Comparison of ENCODE assay signal across 1 cellular context in genomic region chr7:90211391-90212148, GRCh38.
TF ChIP-seq lines count a peak whose summit lies in the region.

Gene STEAP2, plus strand, starts transcription at chr7:90211740. Its CDS starts 13,343 bp downstream, at chr7:90225083.

TF ChIP-seq in HepG2, 621 proteins besides CTCF, POLR2A, EP300 and RAD21 (continued from another document and continues in another):
- TF ChIP-seq ZNF574 (CRISPR knock-in tag; IDR thresholded peaks at IDR 0.05) = peak; percentile 81
- peak; percentile 53; the same call in 1 of the 2 replicates for TF ChIP-seq ZNF446 (CRISPR knock-in tag; IDR thresholded peaks at IDR 0.05)
- TF ChIP-seq ZNF3 (CRISPR knock-in tag; IDR thresholded peaks at IDR 0.05) = no peak; the same call in 1 of the 2 replicates
- TF ChIP-seq ZFP36 (IDR thresholded peaks at IDR 0.05; ENCODE audit: borderline replicate concordance, low read depth, low read length, partially characterized antibody) = no peak
- TF ChIP-seq PHF8 (CRISPR knock-in tag; IDR thresholded peaks at IDR 0.05) = peak; percentile 94
- TF ChIP-seq NFKB2 (CRISPR knock-in tag; IDR thresholded peaks at IDR 0.05; ENCODE audit: borderline replicate concordance) = peak; percentile 82; the same call in 1 of the 2 replicates
- TF ChIP-seq MEIS2 (CRISPR knock-in tag; IDR thresholded peaks at IDR 0.05) = peak; percentile 42; the same call in 1 of the 2 replicates
- no peak for TF ChIP-seq ZNF644 (CRISPR knock-in tag; IDR thresholded peaks at IDR 0.05; ENCODE audit: low read depth)
- TF ChIP-seq ZNF709 (CRISPR knock-in tag; IDR thresholded peaks at IDR 0.05) = no peak
- peak; percentile 88 for TF ChIP-seq ZNF883 (CRISPR knock-in tag; IDR thresholded peaks at IDR 0.05; ENCODE audit: not compliant biosample characterization)
- 0 out of 2 replicates have a peak, but pooled peaks have one; percentile 45 for TF ChIP-seq KLF6 (CRISPR knock-in tag; IDR thresholded peaks at IDR 0.05)
- no peak for TF ChIP-seq CSRNP2 (CRISPR knock-in tag; conservative IDR thresholded peaks at IDR 0.05; ENCODE audit: low read depth)
- TF ChIP-seq ZNF33A (CRISPR knock-in tag; IDR thresholded peaks at IDR 0.05; ENCODE audit: borderline replicate concordance) = no peak
- peak; percentile 72; the same call in 1 of the 2 replicates for TF ChIP-seq DR1 (CRISPR knock-in tag; IDR thresholded peaks at IDR 0.05)
- TF ChIP-seq ESRRA (CRISPR knock-in tag; IDR thresholded peaks at IDR 0.05; ENCODE audit: low read depth) = no peak
- 0 out of 2 replicates have a peak, but pooled peaks have one; percentile 12 for TF ChIP-seq HMG20B (CRISPR knock-in tag; conservative IDR thresholded peaks at IDR 0.05)
- no peak for TF ChIP-seq GPN1 (CRISPR knock-in tag; IDR thresholded peaks at IDR 0.05; ENCODE audit: borderline replicate concordance)
- TF ChIP-seq ERF (CRISPR knock-in tag; IDR thresholded peaks at IDR 0.05) = peak; percentile 25; the same call in 1 of the 2 replicates
- TF ChIP-seq RARG (CRISPR knock-in tag; IDR thresholded peaks at IDR 0.05; ENCODE audit: low read depth) = 0 out of 2 replicates have a peak, but pooled peaks have one; percentile 50
- TF ChIP-seq TOPORS (CRISPR knock-in tag; IDR thresholded peaks at IDR 0.05) = peak; percentile 87; the same call in 1 of the 2 replicates
- peak; percentile 81 for TF ChIP-seq SRY (CRISPR knock-in tag; IDR thresholded peaks at IDR 0.05)
- TF ChIP-seq THYN1 (CRISPR knock-in tag; IDR thresholded peaks at IDR 0.05; ENCODE audit: borderline replicate concordance, low read depth) = 0 out of 2 replicates have a peak, but pooled peaks have one; percentile 55
- no peak for TF ChIP-seq TEAD2 (CRISPR knock-in tag; IDR thresholded peaks at IDR 0.05)
- 0 out of 2 replicates have a peak, but pooled peaks have one; percentile 66 for TF ChIP-seq PAWR (CRISPR knock-in tag; IDR thresholded peaks at IDR 0.05; ENCODE audit: borderline replicate concordance)
- TF ChIP-seq MED1 (CRISPR knock-in tag; IDR thresholded peaks at IDR 0.05) = peak; percentile 59; the same call in 1 of the 2 replicates
- TF ChIP-seq ZNF430 (CRISPR knock-in tag; IDR thresholded peaks at IDR 0.05) = peak; percentile 80
- TF ChIP-seq NR3C1 (CRISPR knock-in tag; IDR thresholded peaks at IDR 0.05) = no peak
- peak; percentile 46; the same call in 1 of the 2 replicates for TF ChIP-seq KAT8 (CRISPR knock-in tag; IDR thresholded peaks at IDR 0.05)
- 0 out of 2 replicates have a peak, but pooled peaks have one; percentile 38 for TF ChIP-seq IRX3 (CRISPR knock-in tag; IDR thresholded peaks at IDR 0.05; ENCODE audit: borderline replicate concordance, low read depth)
- TF ChIP-seq REPIN1 (CRISPR knock-in tag; IDR thresholded peaks at IDR 0.05; ENCODE audit: borderline replicate concordance, low read depth) = peak; percentile 85
- peak; percentile 40; the same call in 1 of the 2 replicates for TF ChIP-seq ZNF232 (CRISPR knock-in tag; IDR thresholded peaks at IDR 0.05; ENCODE audit: borderline replicate concordance)
- peak; percentile 69; the same call in 1 of the 2 replicates for TF ChIP-seq ZNF724P (CRISPR knock-in tag; IDR thresholded peaks at IDR 0.05; ENCODE audit: borderline replicate concordance)
- peak; percentile 66; the same call in 1 of the 2 replicates for TF ChIP-seq ZNF121 (CRISPR knock-in tag; IDR thresholded peaks at IDR 0.05)
- TF ChIP-seq ZFP90 (CRISPR knock-in tag; IDR thresholded peaks at IDR 0.05; ENCODE audit: borderline replicate concordance) = no peak; the same call in 1 of the 2 replicates
- TF ChIP-seq EED (CRISPR knock-in tag; IDR thresholded peaks at IDR 0.05) = peak; percentile 91; the same call in 1 of the 2 replicates
- no peak; the same call in 1 of the 2 replicates for TF ChIP-seq ARHGAP35 (CRISPR knock-in tag; IDR thresholded peaks at IDR 0.05; ENCODE audit: borderline replicate concordance)
- TF ChIP-seq NBN (conservative IDR thresholded peaks at IDR 0.05) = no peak
- TF ChIP-seq SAP130 (CRISPR knock-in tag; IDR thresholded peaks at IDR 0.05; ENCODE audit: low read depth) = peak; percentile 84
- no peak; the same call in 1 of the 2 replicates for TF ChIP-seq CHCHD3 (CRISPR knock-in tag; IDR thresholded peaks at IDR 0.05)
- no peak for TF ChIP-seq ARNT (IDR thresholded peaks at IDR 0.05)
- TF ChIP-seq ZNF740 (CRISPR knock-in tag; IDR thresholded peaks at IDR 0.05) = 0 out of 2 replicates have a peak, but pooled peaks have one; percentile 25
- TF ChIP-seq HNRNPK (IDR thresholded peaks at IDR 0.05; ENCODE audit: low read depth, low read length, poor library complexity, severe bottlenecking) = peak; percentile 96
- TF ChIP-seq ATF7-NPFF (CRISPR knock-in tag; IDR thresholded peaks at IDR 0.05; ENCODE audit: low read depth) = peak; percentile 93
- no peak for TF ChIP-seq NFRKB (IDR thresholded peaks at IDR 0.05)
- peak; percentile 88; the same call in 1 of the 2 replicates for TF ChIP-seq ARID2 (CRISPR knock-in tag; IDR thresholded peaks at IDR 0.05; ENCODE audit: borderline replicate concordance)
- no peak for TF ChIP-seq RFX1 (IDR thresholded peaks at IDR 0.05)
- peak; percentile 81 for TF ChIP-seq ARID5B (CRISPR knock-in tag; IDR thresholded peaks at IDR 0.05)
- TF ChIP-seq MYC (CRISPR knock-in tag; IDR thresholded peaks at IDR 0.05; ENCODE audit: borderline replicate concordance) = peak; percentile 83; the same call in 1 of the 2 replicates
- TF ChIP-seq ZNF263 (CRISPR knock-in tag; IDR thresholded peaks at IDR 0.05) = peak; percentile 93
- TF ChIP-seq GLI4 (CRISPR knock-in tag; IDR thresholded peaks at IDR 0.05; ENCODE audit: borderline replicate concordance) = peak; percentile 67; the same call in 1 of the 2 replicates
- peak; percentile 66; the same call in 1 of the 2 replicates for TF ChIP-seq MIER3 (CRISPR knock-in tag; IDR thresholded peaks at IDR 0.05; ENCODE audit: borderline replicate concordance)
- TF ChIP-seq SRF (IDR thresholded peaks at IDR 0.05; ENCODE audit: low read depth, low read length) = no peak
- no peak for TF ChIP-seq E2F5 (CRISPR knock-in tag; conservative IDR thresholded peaks at IDR 0.05)
- TF ChIP-seq ZNF589 (CRISPR knock-in tag; conservative IDR thresholded peaks at IDR 0.05) = peak; percentile 96
- peak; percentile 38; the same call in 1 of the 2 replicates for TF ChIP-seq ZNF124 (CRISPR knock-in tag; IDR thresholded peaks at IDR 0.05)
- TF ChIP-seq RNF2 (conservative IDR thresholded peaks at IDR 0.05; ENCODE audit: low read depth) = no peak
- peak; percentile 40; the same call in 1 of the 2 replicates for TF ChIP-seq ATF2 (CRISPR knock-in tag; IDR thresholded peaks at IDR 0.05)
- peak; percentile 91 for TF ChIP-seq KDM2A (CRISPR knock-in tag; IDR thresholded peaks at IDR 0.05; ENCODE audit: borderline replicate concordance, low read depth)
- no peak for TF ChIP-seq NFATC3 (CRISPR knock-in tag; IDR thresholded peaks at IDR 0.05)
- TF ChIP-seq SP140L (CRISPR knock-in tag; IDR thresholded peaks at IDR 0.05; ENCODE audit: borderline replicate concordance) = no peak
- peak; percentile 85; the same call in 1 of the 2 replicates for TF ChIP-seq DZIP1 (CRISPR knock-in tag; IDR thresholded peaks at IDR 0.05)
- TF ChIP-seq ZNF792 (CRISPR knock-in tag; IDR thresholded peaks at IDR 0.05) = 0 out of 2 replicates have a peak, but pooled peaks have one; percentile 51
- TF ChIP-seq ZBTB7A (CRISPR knock-in tag; IDR thresholded peaks at IDR 0.05) = peak; percentile 72; the same call in 1 of the 2 replicates
